9 cellular contexts compared by ENCODE assay signal in the genomic region with DNA sequence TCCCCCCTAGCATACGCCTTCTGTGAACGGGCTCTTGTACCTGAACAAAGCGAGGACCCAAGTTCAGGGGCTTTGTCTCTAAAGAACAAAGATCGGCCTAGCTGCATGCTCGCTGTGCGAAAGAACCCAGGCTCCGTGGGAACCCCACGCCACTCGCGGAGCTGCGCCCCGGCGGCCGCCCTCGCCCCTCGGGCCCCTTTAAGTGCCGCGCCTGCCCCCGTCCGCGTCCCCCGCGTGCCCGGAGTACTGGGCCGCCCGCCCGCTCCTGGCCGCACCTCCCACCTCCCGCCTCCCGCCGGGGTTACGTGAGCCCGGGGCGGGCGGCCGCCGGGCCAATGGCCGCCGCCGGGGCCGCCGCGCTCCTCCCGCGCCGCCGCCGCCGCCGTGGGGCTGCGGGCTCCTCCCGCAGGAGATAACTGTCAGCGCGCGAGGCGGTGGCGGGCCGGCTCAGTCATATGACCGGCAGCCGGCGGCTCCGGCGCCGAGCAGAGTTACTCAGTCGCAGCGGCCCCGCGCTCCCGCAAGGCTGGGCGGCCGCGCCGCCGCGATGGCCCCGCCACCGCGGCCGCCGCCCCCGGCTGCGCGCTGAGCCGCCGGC. TPM values are rescaled to one million over a fixed set of nuclear protein-coding genes. Genes with fewer than 3 reads are reported as not detected.
DNase-seq lines count a peak whose midpoint lies in the region; ATAC-seq, FAIRE-seq and TF ChIP-seq lines count a peak whose summit lies in the region.
"Had no signal": no experiment of that assay in that cellular context is flagged by ENCODE, and none has a peak within 500 bp of the region (broad histone marks: within the 10 kb centered on the region; RNA-seq: fewer than 3 reads in every experiment).

Gene FNIP2, plus strand, starts transcription at position 450 of the 598 bp plus-strand sequence. CDS start 187 bp downstream, outside the sequence.

- H3K27ac ChIP-seq in VCaP (peak within 1 kb of the TSS; percentile 92), small intestine (ENCODE audit: low read depth in 1 of 2, low read length in 1 of 2) (peak within 1 kb of the TSS; percentile 87 to 89)

- WGBS in small intestine, 3 donors: 0 to 1% (median 1%) methylated on average over 53 to 85 of the region's 85 CpGs

- FAIRE-seq in bronchial epithelial cell (lab: Jason Lieb, UNC): no peak
- FAIRE-seq in small intestine (lab: Jason Lieb, UNC): no peak
- FAIRE-seq: A204.1 had no signal

- ATAC-seq in HG02852 (IDR thresholded peaks at IDR 0.05; ENCODE audit: unreplicated experiment): peak; percentile 82

- H3K4me3 ChIP-seq in bronchial epithelial cell (ENCODE audit: low read depth, low read length): peak within 1 kb of the TSS; percentile 95
- H3K4me3 ChIP-seq in small intestine (ENCODE audit: low read depth in 1 of 2, low read length in 2 of 2): peak within 1 kb of the TSS; percentile 84 to 97

- H3K36me3 ChIP-seq in bronchial epithelial cell (ENCODE audit: control insufficient read depth, insufficient read depth, low read length) (no peaks in the 10 kb centered on the region), small intestine (ENCODE audit: control insufficient read depth in 2 of 2, insufficient read depth in 2 of 2, low read length in 2 of 2) (no peaks in the 10 kb centered on the region)

- DNase-seq in DMS153 treated with DMSO at 0.1 percent for 48 hours (lab: John Stamatoyannopoulos, UW; ENCODE audit: unreplicated experiment) (peak; percentile 61), DMS153 (lab: John Stamatoyannopoulos, UW) (no peak), NCI-H146 treated with DMSO at 0.1 percent for 48 hours (lab: John Stamatoyannopoulos, UW; ENCODE audit: unreplicated experiment) (peak; percentile 45), bronchial epithelial cell (ENCODE audit: low read depth) (peak; percentile 39), iPS-NIHi7 (ENCODE audit: extremely low spot score) (peak; percentile 92), small intestine (peak; percentile 76)

- peaks cover 0 to 11% of the 10 kb centered on the region in 2 donors for H3K4me1 ChIP-seq in small intestine (ENCODE audit: control insufficient read depth in 2 of 2, insufficient read depth in 1 of 2, low read depth in 1 of 2, low read length in 1 of 2)

- H3K9me3 ChIP-seq in small intestine (ENCODE audit: control insufficient read depth, low read depth): no peaks in the 10 kb centered on the region

- no peaks in the 10 kb centered on the region for H3K27me3 ChIP-seq in bronchial epithelial cell (ENCODE audit: control insufficient read depth, insufficient read depth, low read length)
- H3K27me3 ChIP-seq in small intestine (ENCODE audit: control insufficient read depth in 2 of 2, insufficient read depth in 2 of 2, low read length in 2 of 2): no peaks in the 10 kb centered on the region

- TF ChIP-seq CTCF in VCaP (conservative IDR thresholded peaks at IDR 0.05): no peak; the same call in 1 of the 2 replicates
- no peak for TF ChIP-seq CTCF in bronchial epithelial cell (IDR thresholded peaks at IDR 0.05; ENCODE audit: insufficient read depth, low read length, severe bottlenecking)

RNA-seq across cellular contexts. Expression of gene FNIP2, which starts in this region (rescaled TPM):
- 16.5 and 16.6 TPM in 2 replicates for total RNA-seq in bronchial epithelial cell
- 1 to 10 TPM; 3.5 to 9.6 (median 3.8) TPM for polyA plus RNA-seq in small intestine
